Comparison of ENCODE assay signal across 1 cellular context in genomic region chr6:88864347-88865057, GRCh38.
TF ChIP-seq lines count a peak whose summit lies in the region.

No MANE protein-coding gene starts in this region.

TF ChIP-seq in GM12878, 131 proteins besides CTCF, POLR2A, EP300 and RAD21 (continued from another document):
- TF ChIP-seq, protein P1, sequence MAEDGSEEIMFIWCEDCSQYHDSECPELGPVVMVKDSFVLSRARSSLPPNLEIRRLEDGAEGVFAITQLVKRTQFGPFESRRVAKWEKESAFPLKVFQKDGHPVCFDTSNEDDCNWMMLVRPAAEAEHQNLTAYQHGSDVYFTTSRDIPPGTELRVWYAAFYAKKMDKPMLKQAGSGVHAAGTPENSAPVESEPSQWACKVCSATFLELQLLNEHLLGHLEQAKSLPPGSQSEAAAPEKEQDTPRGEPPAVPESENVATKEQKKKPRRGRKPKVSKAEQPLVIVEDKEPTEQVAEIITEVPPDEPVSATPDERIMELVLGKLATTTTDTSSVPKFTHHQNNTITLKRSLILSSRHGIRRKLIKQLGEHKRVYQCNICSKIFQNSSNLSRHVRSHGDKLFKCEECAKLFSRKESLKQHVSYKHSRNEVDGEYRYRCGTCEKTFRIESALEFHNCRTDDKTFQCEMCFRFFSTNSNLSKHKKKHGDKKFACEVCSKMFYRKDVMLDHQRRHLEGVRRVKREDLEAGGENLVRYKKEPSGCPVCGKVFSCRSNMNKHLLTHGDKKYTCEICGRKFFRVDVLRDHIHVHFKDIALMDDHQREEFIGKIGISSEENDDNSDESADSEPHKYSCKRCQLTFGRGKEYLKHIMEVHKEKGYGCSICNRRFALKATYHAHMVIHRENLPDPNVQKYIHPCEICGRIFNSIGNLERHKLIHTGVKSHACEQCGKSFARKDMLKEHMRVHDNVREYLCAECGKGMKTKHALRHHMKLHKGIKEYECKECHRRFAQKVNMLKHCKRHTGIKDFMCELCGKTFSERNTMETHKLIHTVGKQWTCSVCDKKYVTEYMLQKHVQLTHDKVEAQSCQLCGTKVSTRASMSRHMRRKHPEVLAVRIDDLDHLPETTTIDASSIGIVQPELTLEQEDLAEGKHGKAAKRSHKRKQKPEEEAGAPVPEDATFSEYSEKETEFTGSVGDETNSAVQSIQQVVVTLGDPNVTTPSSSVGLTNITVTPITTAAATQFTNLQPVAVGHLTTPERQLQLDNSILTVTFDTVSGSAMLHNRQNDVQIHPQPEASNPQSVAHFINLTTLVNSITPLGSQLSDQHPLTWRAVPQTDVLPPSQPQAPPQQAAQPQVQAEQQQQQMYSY (CRISPR knock-in tag; IDR thresholded peaks at IDR 0.05) = no peak
- no peak for TF ChIP-seq PML (IDR thresholded peaks at IDR 0.05; ENCODE audit: low read length)
- no peak for TF ChIP-seq MTA3 (IDR thresholded peaks at IDR 0.05; ENCODE audit: borderline replicate concordance, low read length)
- no peak for TF ChIP-seq CBFB (IDR thresholded peaks at IDR 0.05; ENCODE audit: low read depth)
- TF ChIP-seq TCF12 (IDR thresholded peaks at IDR 0.05; ENCODE audit: low read depth, low read length) = no peak
- TF ChIP-seq ATF7 (IDR thresholded peaks at IDR 0.05; ENCODE audit: low read depth) = no peak
- TF ChIP-seq, protein P2, sequence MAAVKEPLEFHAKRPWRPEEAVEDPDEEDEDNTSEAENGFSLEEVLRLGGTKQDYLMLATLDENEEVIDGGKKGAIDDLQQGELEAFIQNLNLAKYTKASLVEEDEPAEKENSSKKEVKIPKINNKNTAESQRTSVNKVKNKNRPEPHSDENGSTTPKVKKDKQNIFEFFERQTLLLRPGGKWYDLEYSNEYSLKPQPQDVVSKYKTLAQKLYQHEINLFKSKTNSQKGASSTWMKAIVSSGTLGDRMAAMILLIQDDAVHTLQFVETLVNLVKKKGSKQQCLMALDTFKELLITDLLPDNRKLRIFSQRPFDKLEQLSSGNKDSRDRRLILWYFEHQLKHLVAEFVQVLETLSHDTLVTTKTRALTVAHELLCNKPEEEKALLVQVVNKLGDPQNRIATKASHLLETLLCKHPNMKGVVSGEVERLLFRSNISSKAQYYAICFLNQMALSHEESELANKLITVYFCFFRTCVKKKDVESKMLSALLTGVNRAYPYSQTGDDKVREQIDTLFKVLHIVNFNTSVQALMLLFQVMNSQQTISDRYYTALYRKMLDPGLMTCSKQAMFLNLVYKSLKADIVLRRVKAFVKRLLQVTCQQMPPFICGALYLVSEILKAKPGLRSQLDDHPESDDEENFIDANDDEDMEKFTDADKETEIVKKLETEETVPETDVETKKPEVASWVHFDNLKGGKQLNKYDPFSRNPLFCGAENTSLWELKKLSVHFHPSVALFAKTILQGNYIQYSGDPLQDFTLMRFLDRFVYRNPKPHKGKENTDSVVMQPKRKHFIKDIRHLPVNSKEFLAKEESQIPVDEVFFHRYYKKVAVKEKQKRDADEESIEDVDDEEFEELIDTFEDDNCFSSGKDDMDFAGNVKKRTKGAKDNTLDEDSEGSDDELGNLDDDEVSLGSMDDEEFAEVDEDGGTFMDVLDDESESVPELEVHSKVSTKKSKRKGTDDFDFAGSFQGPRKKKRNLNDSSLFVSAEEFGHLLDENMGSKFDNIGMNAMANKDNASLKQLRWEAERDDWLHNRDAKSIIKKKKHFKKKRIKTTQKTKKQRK (IDR thresholded peaks at IDR 0.05; ENCODE audit: low read depth, low read length) = no peak
TF ChIP-seq in GM12878: peak in this region for 0.
